19 cellular contexts compared by ENCODE assay signal in the genomic region with DNA sequence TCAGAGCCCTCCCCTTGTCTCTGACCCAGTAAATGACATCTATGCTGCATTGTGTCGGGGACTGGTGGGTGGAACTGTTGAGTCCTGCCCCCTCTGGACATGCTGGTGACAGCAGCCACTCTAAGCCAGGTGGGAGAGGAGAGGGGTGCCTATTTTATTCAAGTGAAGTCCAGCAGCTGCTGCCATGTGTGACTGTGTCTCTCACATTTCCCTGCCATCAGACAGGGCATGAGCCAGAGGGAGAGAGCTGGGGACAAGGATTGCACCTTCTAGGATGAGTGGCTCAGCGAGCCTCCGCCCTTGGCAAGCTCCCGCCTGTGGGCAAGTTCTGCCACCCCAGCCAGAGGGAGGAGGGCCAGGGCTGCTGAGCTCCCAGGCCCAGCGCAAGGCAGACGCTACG. TPM values are rescaled to one million over a fixed set of nuclear protein-coding genes. Genes with fewer than 3 reads are reported as not detected.
A peak's percentile ranks its signal among the peaks of the same experiment; 100 is the strongest.
DNase-seq lines count a peak whose midpoint lies in the region; ATAC-seq and TF ChIP-seq lines count a peak whose summit lies in the region.
"Had no signal": no experiment of that assay in that cellular context is flagged by ENCODE, and none has a peak within 500 bp of the region (broad histone marks: within the 10 kb centered on the region; RNA-seq: fewer than 3 reads in every experiment).

No MANE protein-coding gene starts in this region.

- intact Hi-C loops in mucosa of descending colon (cut with DNase I, micrococcal nuclease) = no loop called here

- H3K36me3 Mint-ChIP-seq in HFFc6 (ENCODE audit: low read depth) (no peaks in the 10 kb centered on the region), brain (no peaks in the 10 kb centered on the region)
- no peaks in the 10 kb centered on the region for H3K36me3 Mint-ChIP-seq in natural killer cell treated with Interleukin-12 subunit alpha and Interleukin-12 subunit beta and Interleukin-15 and Interleukin-18, amount 100 ng/mL, for 72 hours
- H3K36me3 Mint-ChIP-seq: CD8-positive, alpha-beta T cell had no signal

- H3K27ac ChIP-seq in RWPE1 = no peak overlapping the region
- H3K27ac ChIP-seq: esophagus squamous epithelium, heart left ventricle had no signal

- H3K36me3 ChIP-seq in BE2C = no peaks in the 10 kb centered on the region
- no peaks in the 10 kb centered on the region for H3K36me3 ChIP-seq in mucosa of descending colon (ENCODE audit: low read depth)
- H3K36me3 ChIP-seq: esophagus squamous epithelium, heart left ventricle had no signal

- H3K27me3 ChIP-seq in BE2C = peaks cover 6% of the 10 kb centered on the region
- H3K27me3 ChIP-seq: esophagus squamous epithelium, heart left ventricle had no signal

- H3K9me3 Mint-ChIP-seq in HFFc6 = no peaks in the 10 kb centered on the region
- peaks cover 0 to 4% (median 0%) of the 10 kb centered on the region in 5 experiments for H3K9me3 Mint-ChIP-seq in brain
- H3K9me3 Mint-ChIP-seq in natural killer cell treated with Interleukin-12 subunit alpha and Interleukin-12 subunit beta and Interleukin-15 and Interleukin-18, amount 100 ng/mL, for 72 hours = no peaks in the 10 kb centered on the region
- H3K9me3 Mint-ChIP-seq: activated B cell treated with CpG ODN at 0.5 μM for 24 hours; activated naive CD4-positive, alpha-beta T cell treated with anti-CD3 and anti-CD28 coated beads for 36 hours; CD8-positive, alpha-beta T cell had no signal

- TF ChIP-seq CTCF in BE2C (IDR thresholded peaks at IDR 0.05; ENCODE audit: low read depth, low read length) (0 out of 2 replicates have a peak, but pooled peaks have one; percentile 13), HFFc6 (IDR thresholded peaks at IDR 0.05) (0 out of 2 replicates have a peak, but pooled peaks have one; percentile 8), brain (conservative IDR thresholded peaks at IDR 0.05) (peak in 1 of 2 experiments; percentile 21), mucosa of descending colon (IDR thresholded peaks at IDR 0.05) (no peak), RWPE1 (conservative IDR thresholded peaks at IDR 0.05; ENCODE audit: low read depth) (no peak)

- H3K27ac Mint-ChIP-seq in HFFc6 (no peak overlapping the region), brain (peak overlapping the region in 3 of 5 experiments; percentile 4 to 42 (median 19))
- no peak overlapping the region for H3K27ac Mint-ChIP-seq in natural killer cell treated with Interleukin-12 subunit alpha and Interleukin-12 subunit beta and Interleukin-15 and Interleukin-18, amount 100 ng/mL, for 72 hours
- H3K27ac Mint-ChIP-seq: activated B cell treated with CpG ODN at 0.5 μM for 24 hours; activated naive CD4-positive, alpha-beta T cell treated with anti-CD3 and anti-CD28 coated beads for 36 hours; CD8-positive, alpha-beta T cell had no signal

- H3K4me3 Mint-ChIP-seq in HFFc6 (no peak overlapping the region), brain (no peak overlapping the region)
- H3K4me3 Mint-ChIP-seq in natural killer cell treated with Interleukin-12 subunit alpha and Interleukin-12 subunit beta and Interleukin-15 and Interleukin-18, amount 100 ng/mL, for 72 hours = no peak overlapping the region
- H3K4me3 Mint-ChIP-seq: activated B cell treated with CpG ODN at 0.5 μM for 24 hours; activated naive CD4-positive, alpha-beta T cell treated with anti-CD3 and anti-CD28 coated beads for 36 hours; CD8-positive, alpha-beta T cell had no signal

- H3K27me3 Mint-ChIP-seq in HFFc6 (ENCODE audit: insufficient read depth) (peaks cover 28% of the 10 kb centered on the region), brain (peaks cover 5% of the 10 kb centered on the region)
- H3K27me3 Mint-ChIP-seq in natural killer cell treated with Interleukin-12 subunit alpha and Interleukin-12 subunit beta and Interleukin-15 and Interleukin-18, amount 100 ng/mL, for 72 hours = no peaks in the 10 kb centered on the region
- H3K27me3 Mint-ChIP-seq: activated B cell treated with CpG ODN at 0.5 μM for 24 hours had no signal

- H3K4me3 ChIP-seq in BE2C (ENCODE audit: low read depth, low read length) = no peak overlapping the region
- no peak overlapping the region for H3K4me3 ChIP-seq in mucosa of descending colon
- H3K4me3 ChIP-seq: esophagus squamous epithelium, heart left ventricle had no signal

- DNase-seq in BE2C = no peak
- DNase-seq in HFFc6 = no peak
- no peak for DNase-seq in mucosa of descending colon
- no peak for DNase-seq in natural killer cell treated with Interleukin-12 subunit alpha and Interleukin-12 subunit beta and Interleukin-15 and Interleukin-18, amount 100 ng/mL, for 72 hours (ENCODE audit: low spot score)
- DNase-seq in RWPE1 (ENCODE audit: low spot score) = no peak
- no peak for DNase-seq in OCI-M2 (lab: John Stamatoyannopoulos, UW; ENCODE audit: unreplicated experiment)
- DNase-seq: ACHN; activated B cell treated with CpG ODN at 0.5 μM for 24 hours; activated naive CD4-positive, alpha-beta T cell treated with anti-CD3 and anti-CD28 coated beads for 36 hours; CD8-positive, alpha-beta T cell; EL; esophagus squamous epithelium; heart left ventricle; MV-4-11; NCI-H2171 treated with DMSO at 0.1 percent for 48 hours had no signal

- CTCF ChIA-PET in RWPE1 (lab: Yijun Ruan, JAX) = no interaction called here

- H3K4me1 Mint-ChIP-seq in HFFc6 (ENCODE audit: low read depth) (no peaks in the 10 kb centered on the region), brain (peaks cover 11% of the 10 kb centered on the region)
- H3K4me1 Mint-ChIP-seq in natural killer cell treated with Interleukin-12 subunit alpha and Interleukin-12 subunit beta and Interleukin-15 and Interleukin-18, amount 100 ng/mL, for 72 hours (ENCODE audit: low read depth in 2 of 2) = no peaks in the 10 kb centered on the region
- H3K4me1 Mint-ChIP-seq: activated B cell treated with CpG ODN at 0.5 μM for 24 hours had no signal

- POLR2A ChIA-PET in RWPE1 (lab: Yijun Ruan, JAX; ENCODE audit: low non-redundant PET) = no interaction called here

- ATAC-seq in mucosa of descending colon (peak; percentile 54), HG02610 (IDR thresholded peaks at IDR 0.05; ENCODE audit: unreplicated experiment) (no peak)
- no peak for ATAC-seq in natural killer cell treated with Interleukin-12 subunit alpha and Interleukin-12 subunit beta and Interleukin-15 and Interleukin-18, amount 100 ng/mL, for 72 hours
- ATAC-seq: CD8-positive, alpha-beta T cell; heart left ventricle had no signal

- H3K4me1 ChIP-seq in BE2C (no peaks in the 10 kb centered on the region), mucosa of descending colon (ENCODE audit: low read depth) (no peaks in the 10 kb centered on the region)
- H3K4me1 ChIP-seq: esophagus squamous epithelium, heart left ventricle had no signal

- no peaks in the 10 kb centered on the region for H3K9me3 ChIP-seq in BE2C
- H3K9me3 ChIP-seq in mucosa of descending colon = no peaks in the 10 kb centered on the region
- H3K9me3 ChIP-seq: esophagus squamous epithelium, heart left ventricle had no signal

RNA-seq across cellular contexts. Expression of gene NGEF, which starts 13.7 kb away (rescaled TPM):
- not detected for polyA plus RNA-seq in BE2C (2012; ENCODE audit: insufficient read depth, insufficient read length, low read depth)
- total RNA-seq in HFFc6 (2021; fragmentation: NEBNext Ultra II Directional; extraction: Animal tissue kit (Norgen Biotek cat#: 25700)) = under 1 TPM in 3 of 6 experiments, not detected in 3; 0.20 to 0.36 (median 0.28) TPM
- 33.4 TPM for polyA plus RNA-seq in brain (ENCODE audit: insufficient read depth, low read depth, low replicate concordance)
- total RNA-seq in mucosa of descending colon = 10 to 100 TPM; 20.1 to 67.5 (median 38.0) TPM
- total RNA-seq in natural killer cell treated with Interleukin-12 subunit alpha and Interleukin-12 subunit beta and Interleukin-15 and Interleukin-18, amount 100 ng/mL, for 72 hours = not detected
- total RNA-seq: activated B cell treated with CpG ODN at 0.5 μM for 24 hours; CD8-positive, alpha-beta T cell had no signal

RNA-seq across cellular contexts. Expression of gene NEU2, which starts 33.1 kb away (rescaled TPM):
- polyA plus RNA-seq in BE2C (2012; ENCODE audit: insufficient read depth, insufficient read length, low read depth) = not detected
- not detected for total RNA-seq in HFFc6 (2021; fragmentation: NEBNext Ultra II Directional; extraction: Animal tissue kit (Norgen Biotek cat#: 25700))
- not detected for polyA plus RNA-seq in brain (ENCODE audit: insufficient read depth, low read depth, low replicate concordance)
- total RNA-seq in mucosa of descending colon = not detected
- not detected for total RNA-seq in natural killer cell treated with Interleukin-12 subunit alpha and Interleukin-12 subunit beta and Interleukin-15 and Interleukin-18, amount 100 ng/mL, for 72 hours
- total RNA-seq: activated B cell treated with CpG ODN at 0.5 μM for 24 hours; activated naive CD4-positive, alpha-beta T cell treated with anti-CD3 and anti-CD28 coated beads for 36 hours; CD8-positive, alpha-beta T cell; esophagus squamous epithelium; heart left ventricle; temporal lobe had no signal
- polyA plus RNA-seq: heart left ventricle, keratinocyte had no signal

Comparison
In these comparisons a context has a peak if more than half of its experiments do, and no peak if none do; other contexts are left out.
1. CTCF ChIP-seq: peak in BE2C (single experiment) and HFFc6 (single experiment); none in mucosa of descending colon (single experiment) and RWPE1 (single experiment).
2. H3K27ac Mint-ChIP-seq: peak in brain (3 of 5); none in HFFc6 (single experiment) and natural killer cell treated with Interleukin-12 subunit alpha and Interleukin-12 subunit beta and Interleukin-15 and Interleukin-18, amount 100 ng/mL, for 72 hours (0 of 2).
3. RNA of gene NGEF, which starts 13.7 kb away (total RNA-seq): 20.1 to 67.5 TPM in mucosa of descending colon; 0.20 to 0.36 TPM in HFFc6 and not detected in natural killer cell treated with Interleukin-12 subunit alpha and Interleukin-12 subunit beta and Interleukin-15 and Interleukin-18, amount 100 ng/mL, for 72 hours; every median in the first group is over 10 times any median in the second.